In genomic region chr14:105102893-105103292, GRCh38 we compare ENCODE assay signal across 28 cellular contexts. TPM values are rescaled to one million over a fixed set of nuclear protein-coding genes. Genes with fewer than 3 reads are reported as not detected.
"Had no signal": no experiment of that assay in that cellular context is flagged by ENCODE, and none has a peak within 500 bp of the region (broad histone marks: within the 10 kb centered on the region; RNA-seq: fewer than 3 reads in every experiment).

No MANE protein-coding gene starts in this region.

- DNase-seq: activated CD4-positive, alpha-beta T cell treated with anti-CD3 and anti-CD28 coated beads for 4 hours; activated CD8-positive, alpha-beta memory T cell treated with anti-CD3 and anti-CD28 coated beads, Interleukin-2, amount 50 U/mL, for 4 hours; activated CD8-positive, alpha-beta T cell treated with anti-CD3 and anti-CD28 coated beads for 36 hours; activated effector memory CD4-positive, alpha-beta T cell treated with anti-CD3 and anti-CD28 coated beads, Interleukin-2, amount 50 U/mL, for 16 hours; activated naive CD4-positive, alpha-beta T cell treated with anti-CD3 and anti-CD28 coated beads for 36 hours; amygdala; MV-4-11; NCI-H1092 treated with DMSO at 0.1 percent for 48 hours; NCI-H1417 treated with DMSO at 0.1 percent for 48 hours; NCI-H1694; NCI-H2029; NCI-H2107; NCI-H2171 treated with DMSO at 0.1 percent for 48 hours; NCI-H226; NCI-H69; NK-92 treated with Interleukin-12 subunit alpha and Interleukin-12 subunit beta, amount 100 ng/mL, for 24 hours; SHP77 treated with DMSO at 0.1 percent for 48 hours had no signal

- H3K36me3 Mint-ChIP-seq: brain had no signal

- H3K4me1 Mint-ChIP-seq: brain had no signal

- H3K4me3 Mint-ChIP-seq: activated CD8-positive, alpha-beta T cell treated with anti-CD3 and anti-CD28 coated beads for 36 hours; activated naive CD4-positive, alpha-beta T cell treated with anti-CD3 and anti-CD28 coated beads for 36 hours; activated naive CD8-positive, alpha-beta T cell; activated T-helper 1 cell treated with anti-CD3 and anti-CD28 coated beads, Interleukin-12 subunit alpha, Interleukin-12 subunit beta, Interleukin-2, Interleukin-4 antibody, amounts not matched to agents 30 ng/mL and 10 ng/mL and 1 ng/mL, durations not matched to agents 14 hours and 24 hours and 36 hours; brain; T-helper 1 cell treated with Interleukin-12 subunit alpha and Interleukin-12 subunit beta and Interleukin-4 antibody, amounts not matched to agents 30 μg/mL and 1 μg/mL, for 36 hours had no signal

- ATAC-seq: activated CD4-positive, CD25-positive, alpha-beta regulatory T cell treated with anti-CD3 and anti-CD28 coated beads, Interleukin-2, amount 50 U/mL, for 24 hours; activated CD8-positive, alpha-beta T cell treated with anti-CD3 and anti-CD28 coated beads for 36 hours had no signal

- H3K4me3 ChIP-seq: cardiac muscle cell had no signal

- H3K27ac Mint-ChIP-seq: activated CD8-positive, alpha-beta T cell treated with anti-CD3 and anti-CD28 coated beads for 36 hours; activated naive CD4-positive, alpha-beta T cell treated with anti-CD3 and anti-CD28 coated beads for 36 hours; activated naive CD8-positive, alpha-beta T cell; activated T-helper 1 cell treated with anti-CD3 and anti-CD28 coated beads, Interleukin-12 subunit alpha, Interleukin-12 subunit beta, Interleukin-2, Interleukin-4 antibody, amounts not matched to agents 30 ng/mL and 10 ng/mL and 1 ng/mL, durations not matched to agents 14 hours and 24 hours and 36 hours; brain had no signal

- H3K9me3 Mint-ChIP-seq: activated CD8-positive, alpha-beta T cell treated with anti-CD3 and anti-CD28 coated beads for 36 hours; T-helper 1 cell treated with Interleukin-12 subunit alpha and Interleukin-12 subunit beta and Interleukin-4 antibody, amounts not matched to agents 30 μg/mL and 1 μg/mL, for 36 hours had no signal

- H3K36me3 ChIP-seq: cardiac muscle cell had no signal

- FAIRE-seq: astrocyte, RCC 7860 had no signal

- H3K27ac ChIP-seq: cardiac muscle cell, KMS-11 had no signal

RNA-seq across cellular contexts. Expression of gene GPR132, which starts 37.7 kb away (rescaled TPM):
- total RNA-seq: NCI-H460, SK-MEL-5 had no signal
